ENCODE assay signal across 26 cellular contexts in genomic region chr11:60879104-60879503, GRCh38. TPM values are rescaled to one million over a fixed set of nuclear protein-coding genes. Genes with fewer than 3 reads are reported as not detected.
DNase-seq lines count a peak whose midpoint lies in the region; ATAC-seq and TF ChIP-seq lines count a peak whose summit lies in the region.
"Had no signal": no experiment of that assay in that cellular context is flagged by ENCODE, and none has a peak within 500 bp of the region (broad histone marks: within the 10 kb centered on the region; RNA-seq: fewer than 3 reads in every experiment).

No MANE protein-coding gene starts in this region.

- H3K9me3 Mint-ChIP-seq in nephron progenitor cell = peaks cover 13% of the 10 kb centered on the region
- H3K9me3 Mint-ChIP-seq: CD14-positive monocyte; CD8-positive, alpha-beta memory T cell; IgD-negative memory B cell had no signal

- H3K9me3 ChIP-seq in heart right ventricle (no peaks in the 10 kb centered on the region), stomach (no peaks in the 10 kb centered on the region)
- H3K9me3 ChIP-seq: BE2C had no signal

- intact Hi-C loops in heart right ventricle (cut with DNase I) (loop anchor here in 3 of 10 donors (5.0 kb wide), 1 partner anchor 37 kb away; the partner anchor contains the start of gene CCDC86 (in 3 of the 3)), Right ventricle myocardium superior (cut with DNase I) (loop anchor here (5.0 kb wide), 1 partner anchor 37 kb away; the partner anchor contains the start of gene CCDC86), stomach (cut with DNase I; ENCODE audit: low total_unique reads) (no loop called here)

- no peak for TF ChIP-seq EP300 in stomach (IDR thresholded peaks at IDR 0.05)

- DNase-seq in heart right ventricle (no peak), Right ventricle myocardium superior (no peak), nephron progenitor cell (no peak), stomach (no peak), pons (ENCODE audit: low spot score) (no peak)
- DNase-seq in stimulated activated naive CD4-positive, alpha-beta T cell (lab: John Stamatoyannopoulos, UW) = no peak
- DNase-seq: 8988T; ACHN; BE2C; CD8-positive, alpha-beta memory T cell; DMS 273 treated with DMSO at 0.1 percent for 48 hours; DMS79; MM.1S; NCI-H1694; NCI-H2029 treated with DMSO at 0.1 percent for 48 hours; NCI-H2227 treated with DMSO at 0.1 percent for 48 hours; NCI-H526 treated with DMSO at 0.1 percent for 48 hours; RPMI8226; SHP77 had no signal

- TF ChIP-seq CTCF in heart right ventricle (IDR thresholded peaks at IDR 0.05) = no peak
- no peak for TF ChIP-seq CTCF in nephron progenitor cell (IDR thresholded peaks at IDR 0.05)
- no peak for TF ChIP-seq CTCF in stomach (IDR thresholded peaks at IDR 0.05)

- no peaks in the 10 kb centered on the region for H3K27me3 Mint-ChIP-seq in nephron progenitor cell (ENCODE audit: low read depth, poor library complexity)
- H3K27me3 Mint-ChIP-seq: CD8-positive, alpha-beta memory T cell; IgD-negative memory B cell had no signal

- no peak for TF ChIP-seq POLR2A in stomach (IDR thresholded peaks at IDR 0.05)

- H3K27ac ChIP-seq in heart right ventricle (peak overlapping the region in 8 of 10 donors; percentile 2 to 85 (median 42)), stomach (peak overlapping the region in 3 of 5 donors; percentile 43 to 79 (median 72))
- H3K27ac ChIP-seq: HL-60, KMS-11, PC-9 had no signal

- H3K4me3 ChIP-seq in heart right ventricle (no peak overlapping the region), stomach (no peak overlapping the region)
- H3K4me3 ChIP-seq: PC-9 had no signal

- H3K36me3 ChIP-seq in heart right ventricle (peaks cover 0 to 38% (median 0%) of the 10 kb centered on the region in 9 donors), stomach (peaks cover 0 to 28% (median 20%) of the 10 kb centered on the region in 4 donors)
- H3K36me3 ChIP-seq: BE2C had no signal

- H3K4me1 ChIP-seq in heart right ventricle (peaks cover 0 to 36% (median 15%) of the 10 kb centered on the region in 9 donors), stomach (peaks cover 0 to 30% (median 14%) of the 10 kb centered on the region in 4 donors)
- H3K4me1 ChIP-seq: BE2C had no signal

- no peaks in the 10 kb centered on the region for H3K27me3 ChIP-seq in heart right ventricle
- no peaks in the 10 kb centered on the region for H3K27me3 ChIP-seq in stomach
- H3K27me3 ChIP-seq: BE2C had no signal

- H3K4me1 Mint-ChIP-seq in nephron progenitor cell = peaks cover 60% of the 10 kb centered on the region
- H3K4me1 Mint-ChIP-seq: CD14-positive monocyte, IgD-negative memory B cell had no signal

- peak overlapping the region; percentile 6 for H3K4me3 Mint-ChIP-seq in nephron progenitor cell
- H3K4me3 Mint-ChIP-seq: CD14-positive monocyte; CD8-positive, alpha-beta memory T cell; IgD-negative memory B cell had no signal

- ATAC-seq in heart right ventricle = no peak
- ATAC-seq in Right ventricle myocardium superior (ENCODE audit: poor library complexity) = no peak
- no peak for ATAC-seq in GM21737 (IDR thresholded peaks at IDR 0.05; ENCODE audit: unreplicated experiment)

- H3K36me3 Mint-ChIP-seq in nephron progenitor cell (ENCODE audit: low read depth) = peaks cover 34% of the 10 kb centered on the region
- H3K36me3 Mint-ChIP-seq: IgD-negative memory B cell had no signal

- H3K27ac Mint-ChIP-seq in nephron progenitor cell = no peak overlapping the region
- H3K27ac Mint-ChIP-seq: IgD-negative memory B cell had no signal

- 87 to 97% methylated on average over 1 of the region's 1 CpG for WGBS in heart right ventricle, 2 donors
- 67 to 91% (median 83%) methylated on average over 1 of the region's 1 CpG for WGBS in stomach, 5 donors

RNA-seq across cellular contexts. Expression of gene ZP1, which starts 11.8 kb away (rescaled TPM):
- total RNA-seq in heart right ventricle (under 1 TPM in 3 of 10 donors, not detected in 7; 0.16 to 0.33 (median 0.25) TPM), Right ventricle myocardium superior (not detected), stomach (under 1 TPM in 1 of 5 donors, not detected in 4; 0.72 TPM)
- polyA plus RNA-seq in heart right ventricle (under 1 TPM; 0.37 to 0.51 TPM), stomach (1 to 10 TPM in 2 of 3 donors, under 1 TPM in 1; 0.43 to 8.6 (median 4.1) TPM)
- total RNA-seq: CD8-positive, alpha-beta memory T cell; NCI-H460; PC-9 had no signal
- polyA plus RNA-seq: IgD-negative memory B cell had no signal

RNA-seq across cellular contexts. Expression of gene PTGDR2, which starts 23.4 kb away (rescaled TPM):
- total RNA-seq in heart right ventricle (1 to 10 TPM in 9 of 10 donors, under 1 TPM in 1; 0.35 to 5.1 (median 1.2) TPM), Right ventricle myocardium superior (3.0 TPM), stomach (10 to 100 TPM in 3 of 5 donors, not detected in 2; 11.9 to 67.8 (median 27.7) TPM)
- polyA plus RNA-seq in heart right ventricle (1 to 10 TPM in 1 of 2 donors, under 1 TPM in 1; 0.57 to 5.7 TPM), stomach (10 to 100 TPM in 1 of 3 donors, 1 to 10 TPM in 2; 2.1 to 12.7 (median 8.2) TPM)
- total RNA-seq: NCI-H460, PC-9 had no signal

RNA-seq across cellular contexts. Expression of gene PRPF19, which starts 27.3 kb away (rescaled TPM):
- total RNA-seq in heart right ventricle (10 to 100 TPM; 32.0 to 49.7 (median 39.4) TPM), Right ventricle myocardium superior (34.0 TPM), stomach (10 to 100 TPM in 4 of 5 donors, 1 to 10 TPM in 1; 3.5 to 71.9 (median 41.9) TPM)
- polyA plus RNA-seq in heart right ventricle (10 to 100 TPM; 50.3 to 53.0 TPM), stomach (10 to 100 TPM; 54.7 to 86.1 (median 67.2) TPM)

RNA-seq across cellular contexts. Expression of gene TMEM109, which starts 34.9 kb away (rescaled TPM):
- total RNA-seq in heart right ventricle (100 to 1,000 TPM in 2 of 10 donors, 10 to 100 TPM in 8; 78.6 to 115 (median 92.7) TPM), Right ventricle myocardium superior (82.2 TPM), stomach (10 to 100 TPM; 27.4 to 97.0 (median 80.8) TPM)
- polyA plus RNA-seq in heart right ventricle (100 to 1,000 TPM in 1 of 2 donors, 10 to 100 TPM in 1; 53.3 to 121 TPM), stomach (100 to 1,000 TPM in 1 of 3 donors, 10 to 100 TPM in 2; 31.2 to 122 (median 50.1) TPM)

RNA-seq across cellular contexts. Expression of gene CCDC86, which starts 37.2 kb away (rescaled TPM):
- total RNA-seq in heart right ventricle (10 to 100 TPM in 4 of 10 donors, 1 to 10 TPM in 6; 6.6 to 20.1 (median 9.2) TPM), Right ventricle myocardium superior (8.4 TPM), stomach (10 to 100 TPM in 3 of 5 donors, 1 to 10 TPM in 2; 7.0 to 37.9 (median 12.9) TPM)
- polyA plus RNA-seq in heart right ventricle (10 to 100 TPM in 1 of 2 donors, 1 to 10 TPM in 1; 7.4 to 26.5 TPM), stomach (10 to 100 TPM; 15.2 to 18.6 (median 17.1) TPM)
